In genomic region chr3:127396473-127396872, GRCh38 we compare ENCODE assay signal across 17 cellular contexts.
"Had no signal": no experiment of that assay in that cellular context is flagged by ENCODE, and none has a peak within 500 bp of the region (broad histone marks: within the 10 kb centered on the region; RNA-seq: fewer than 3 reads in every experiment).

No MANE protein-coding gene starts in this region.

- H3K27ac ChIP-seq: breast epithelium, esophagus squamous epithelium, tibial nerve, VCaP had no signal

- H3K4me1 Mint-ChIP-seq: naive B cell; stimulated activated memory B cell treated with anti-CD40 and anti-IgM and Interleukin-4, amounts not matched to agents 10 μg/mL and 1 μg/mL and 100 μg/mL, for 72 hours had no signal

- ATAC-seq: activated CD8-positive, alpha-beta T cell treated with anti-CD3 and anti-CD28 coated beads for 36 hours; activated T-cell treated with anti-CD3 and anti-CD28 coated beads, Interleukin-2, amount 50 U/mL, for 72 hours; stimulated activated memory B cell treated with anti-CD40 and anti-IgM and Interleukin-4, amounts not matched to agents 10 μg/mL and 1 μg/mL and 100 μg/mL, for 72 hours had no signal

- H3K36me3 ChIP-seq: breast epithelium, esophagus squamous epithelium, tibial nerve had no signal

- H3K4me3 ChIP-seq: breast epithelium, esophagus squamous epithelium, tibial nerve had no signal

- DNase-seq: activated CD4-positive, alpha-beta T cell treated with anti-CD3 and anti-CD28 coated beads for 4 hours; activated CD8-positive, alpha-beta memory T cell treated with anti-CD3 and anti-CD28 coated beads, Interleukin-2, amount 50 U/mL, for 4 hours; activated CD8-positive, alpha-beta T cell treated with anti-CD3 and anti-CD28 coated beads for 36 hours; activated naive CD4-positive, alpha-beta T cell; activated T-cell treated with anti-CD3 and anti-CD28 coated beads, Interleukin-2, amount 50 U/mL, for 72 hours; aorta; esophagus squamous epithelium; foreskin fibroblast; glutamatergic neuron; naive B cell; right cardiac atrium; stimulated activated CD4-positive, alpha-beta T cell treated with anti-CD3 and anti-CD28 coated beads, Interleukin-1b, Interleukin-23, amount 100 ng/mL, for 48 hours; T-helper 9 cell had no signal

- H3K4me1 ChIP-seq: breast epithelium, esophagus squamous epithelium, tibial nerve had no signal

- H3K27ac Mint-ChIP-seq: activated CD8-positive, alpha-beta T cell treated with anti-CD3 and anti-CD28 coated beads for 36 hours; activated T-cell treated with anti-CD3 and anti-CD28 coated beads, Interleukin-2, amount 50 U/mL, for 72 hours; naive B cell; stimulated activated memory B cell treated with anti-CD40 and anti-IgM and Interleukin-4, amounts not matched to agents 10 μg/mL and 1 μg/mL and 100 μg/mL, for 72 hours had no signal

- H3K4me3 Mint-ChIP-seq: activated CD8-positive, alpha-beta T cell treated with anti-CD3 and anti-CD28 coated beads for 36 hours; activated T-cell treated with anti-CD3 and anti-CD28 coated beads, Interleukin-2, amount 50 U/mL, for 72 hours; stimulated activated memory B cell treated with anti-CD40 and anti-IgM and Interleukin-4, amounts not matched to agents 10 μg/mL and 1 μg/mL and 100 μg/mL, for 72 hours had no signal

- H3K36me3 Mint-ChIP-seq: naive B cell; stimulated activated memory B cell treated with anti-CD40 and anti-IgM and Interleukin-4, amounts not matched to agents 10 μg/mL and 1 μg/mL and 100 μg/mL, for 72 hours had no signal

- H3K27me3 ChIP-seq: breast epithelium had no signal

- H3K9me3 Mint-ChIP-seq: activated CD8-positive, alpha-beta T cell treated with anti-CD3 and anti-CD28 coated beads for 36 hours; activated T-cell treated with anti-CD3 and anti-CD28 coated beads, Interleukin-2, amount 50 U/mL, for 72 hours; stimulated activated memory B cell treated with anti-CD40 and anti-IgM and Interleukin-4, amounts not matched to agents 10 μg/mL and 1 μg/mL and 100 μg/mL, for 72 hours had no signal

- H3K9me3 ChIP-seq: breast epithelium, esophagus squamous epithelium, tibial nerve had no signal
